In the genomic region with DNA sequence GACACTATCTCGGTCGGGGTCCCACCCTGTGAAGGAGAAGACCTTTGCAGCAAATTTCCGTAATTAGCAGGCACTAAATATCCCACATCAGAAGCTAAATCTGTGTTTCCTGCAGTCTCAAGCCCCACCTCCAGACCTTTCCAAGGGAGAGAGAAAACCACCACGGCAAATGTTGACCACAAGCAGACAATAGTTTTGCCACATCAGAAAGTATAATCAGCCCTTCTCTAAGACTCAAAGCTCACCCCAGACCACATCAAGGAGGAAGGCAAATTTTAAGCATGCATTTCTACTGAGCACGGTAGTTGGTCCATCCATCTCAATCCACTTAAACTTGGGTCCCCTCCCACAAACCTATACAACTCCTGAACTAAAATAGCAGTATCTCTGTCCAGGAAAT, we compare ENCODE assay signal across 24 cellular contexts.
DNase-seq lines count a peak whose midpoint lies in the region; ATAC-seq, FAIRE-seq and TF ChIP-seq lines count a peak whose summit lies in the region.
"Had no signal": no experiment of that assay in that cellular context is flagged by ENCODE, and none has a peak within 500 bp of the region (broad histone marks: within the 10 kb centered on the region; RNA-seq: fewer than 3 reads in every experiment).

No MANE protein-coding gene starts in this region.

- H3K9me3 ChIP-seq in DND-41 (ENCODE audit: insufficient read depth, low read length, severe bottlenecking) (peaks cover 10% of the 10 kb centered on the region), astrocyte (ENCODE audit: insufficient read depth, low read depth, low read length) (no peaks in the 10 kb centered on the region), tibial artery (peaks cover 0 to 10% (median 4%) of the 10 kb centered on the region in 3 donors)
- H3K9me3 ChIP-seq: breast epithelium, neutrophil had no signal

- H3K9ac ChIP-seq in DND-41 (ENCODE audit: low read depth, low read length) (no peak overlapping the region), astrocyte (ENCODE audit: low read length) (peak overlapping the region; percentile 51)

- no peaks in the 10 kb centered on the region for H4K20me1 ChIP-seq in DND-41 (ENCODE audit: insufficient read depth, low read length)
- no peaks in the 10 kb centered on the region for H4K20me1 ChIP-seq in astrocyte (ENCODE audit: insufficient read depth, low read length)

- H3K79me2 ChIP-seq in DND-41 (ENCODE audit: insufficient read depth, low read length): no peaks in the 10 kb centered on the region
- H3K79me2 ChIP-seq in astrocyte (ENCODE audit: insufficient read depth, low read length): no peaks in the 10 kb centered on the region

- no peak for TF ChIP-seq CTCF in DND-41 (IDR thresholded peaks at IDR 0.05; ENCODE audit: borderline replicate concordance, extremely low read depth, low read length, poor library complexity, severe bottlenecking)
- TF ChIP-seq CTCF in astrocyte (IDR thresholded peaks at IDR 0.05; ENCODE audit: insufficient read depth, low read depth, low read length): no peak
- no peak for TF ChIP-seq CTCF in tibial artery (IDR thresholded peaks at IDR 0.05)

- no peak overlapping the region for H3K4me3 Mint-ChIP-seq in astrocyte (ENCODE audit: unreplicated experiment)
- no peak overlapping the region for H3K4me3 Mint-ChIP-seq in activated naive CD8-positive, alpha-beta T cell treated with anti-CD3 and anti-CD28 coated beads, Interleukin-2, amount 50 U/mL, for 24 hours
- H3K4me3 Mint-ChIP-seq: activated CD4-positive, alpha-beta T cell treated with anti-CD3 and anti-CD28 coated beads, Interleukin-2, amount 10 ng/mL, durations not matched to agents 7 days and 5 days; activated naive CD8-positive, alpha-beta T cell treated with anti-CD3 and anti-CD28 coated beads, Interleukin-2, amount 10 ng/mL, durations not matched to agents 7 days and 5 days had no signal

- H3K36me3 Mint-ChIP-seq in astrocyte (ENCODE audit: low read depth, unreplicated experiment): no peaks in the 10 kb centered on the region
- no peaks in the 10 kb centered on the region for H3K36me3 Mint-ChIP-seq in activated naive CD8-positive, alpha-beta T cell treated with anti-CD3 and anti-CD28 coated beads, Interleukin-2, amount 50 U/mL, for 24 hours (ENCODE audit: low read depth)
- H3K36me3 Mint-ChIP-seq: activated naive CD8-positive, alpha-beta T cell treated with anti-CD3 and anti-CD28 coated beads, Interleukin-2, amount 10 ng/mL, durations not matched to agents 7 days and 5 days had no signal

- H3K27me3 ChIP-seq in DND-41 (ENCODE audit: insufficient read depth, low read length, poor library complexity) (no peaks in the 10 kb centered on the region), astrocyte (ENCODE audit: insufficient read depth, low read length) (no peaks in the 10 kb centered on the region), tibial artery (no peaks in the 10 kb centered on the region)
- H3K27me3 ChIP-seq: breast epithelium, heart right ventricle, neutrophil, suprapubic skin had no signal

- H3K27ac ChIP-seq in DND-41 (ENCODE audit: low read length): no peak overlapping the region
- peak overlapping the region; percentile 72 for H3K27ac ChIP-seq in astrocyte (ENCODE audit: low read depth, low read length)
- H3K27ac ChIP-seq in tibial artery: no peak overlapping the region
- H3K27ac ChIP-seq: breast epithelium, heart right ventricle, lower lobe of right lung, neutrophil, suprapubic skin had no signal

- H3K4me1 ChIP-seq in DND-41 (ENCODE audit: insufficient read depth, low read length) (no peaks in the 10 kb centered on the region), astrocyte (ENCODE audit: insufficient read depth, low read length) (peaks cover 23% of the 10 kb centered on the region), tibial artery (peaks cover 0 to 20% (median 0%) of the 10 kb centered on the region in 4 donors)
- H3K4me1 ChIP-seq: breast epithelium, heart right ventricle, lower lobe of right lung, suprapubic skin had no signal

- ATAC-seq in DND-41 (ENCODE audit: insufficient read depth, low read depth): peak; percentile 95
- no peak for ATAC-seq in activated naive CD8-positive, alpha-beta T cell treated with anti-CD3 and anti-CD28 coated beads, Interleukin-2, amount 50 U/mL, for 24 hours
- ATAC-seq: GM12878, heart right ventricle, lower lobe of right lung had no signal

- peak; percentile 47 for FAIRE-seq in astrocyte (lab: Jason Lieb, UNC)
- FAIRE-seq: endothelial cell of umbilical vein, GM12878 had no signal

- H3K27ac Mint-ChIP-seq in astrocyte (ENCODE audit: unreplicated experiment): peak overlapping the region; percentile 86
- H3K27ac Mint-ChIP-seq in activated naive CD8-positive, alpha-beta T cell treated with anti-CD3 and anti-CD28 coated beads, Interleukin-2, amount 50 U/mL, for 24 hours: no peak overlapping the region
- H3K27ac Mint-ChIP-seq: activated CD4-positive, alpha-beta T cell treated with anti-CD3 and anti-CD28 coated beads, Interleukin-2, amount 10 ng/mL, durations not matched to agents 7 days and 5 days; activated naive CD8-positive, alpha-beta T cell treated with anti-CD3 and anti-CD28 coated beads, Interleukin-2, amount 10 ng/mL, durations not matched to agents 7 days and 5 days had no signal

- DNase-seq in DND-41: peak; percentile 76
- DNase-seq in M059J (ENCODE audit: low read depth): peak; percentile 87
- DNase-seq in astrocyte (ENCODE audit: low read depth): peak; percentile 98
- peak; percentile 55 for DNase-seq in non-pigmented ciliary epithelial cell (ENCODE audit: low read depth)
- DNase-seq in activated naive CD8-positive, alpha-beta T cell treated with anti-CD3 and anti-CD28 coated beads, Interleukin-2, amount 50 U/mL, for 24 hours: no peak
- DNase-seq in GM03348 (ENCODE audit: low spot score): no peak
- no peak for DNase-seq in HK-2 (ENCODE audit: unreplicated experiment)
- no peak for DNase-seq in tibial artery
- DNase-seq: ACHN; activated CD4-positive, alpha-beta T cell treated with anti-CD3 and anti-CD28 coated beads, Interleukin-2, amount 10 ng/mL, durations not matched to agents 7 days and 5 days; activated CD8-positive, alpha-beta memory T cell treated with anti-CD3 and anti-CD28 coated beads, Interleukin-2, amount 50 U/mL, for 4 hours; activated naive CD8-positive, alpha-beta T cell treated with anti-CD3 and anti-CD28 coated beads, Interleukin-2, amount 10 ng/mL, durations not matched to agents 7 days and 5 days; cortex of kidney; GF-D8; heart right ventricle; lower lobe of right lung; NCI-H1417; NCI-H524 treated with DMSO at 0.1 percent for 48 hours; retina had no signal

- H3K4me1 Mint-ChIP-seq in astrocyte (ENCODE audit: low read depth, unreplicated experiment): peaks cover 45% of the 10 kb centered on the region
- H3K4me1 Mint-ChIP-seq in activated naive CD8-positive, alpha-beta T cell treated with anti-CD3 and anti-CD28 coated beads, Interleukin-2, amount 50 U/mL, for 24 hours: no peaks in the 10 kb centered on the region
- H3K4me1 Mint-ChIP-seq: activated CD4-positive, alpha-beta T cell treated with anti-CD3 and anti-CD28 coated beads, Interleukin-2, amount 10 ng/mL, durations not matched to agents 7 days and 5 days; activated naive CD8-positive, alpha-beta T cell treated with anti-CD3 and anti-CD28 coated beads, Interleukin-2, amount 10 ng/mL, durations not matched to agents 7 days and 5 days had no signal

- H2AFZ ChIP-seq in DND-41 (ENCODE audit: low read depth, low read length) (no peak overlapping the region), astrocyte (ENCODE audit: low read depth, low read length) (no peak overlapping the region)

- intact Hi-C loops in tibial artery (cut with DNase I; ENCODE audit: low total_unique reads): no loop called here

- H3K27me3 Mint-ChIP-seq in astrocyte (ENCODE audit: low read depth, unreplicated experiment): no peaks in the 10 kb centered on the region
- H3K27me3 Mint-ChIP-seq in activated naive CD8-positive, alpha-beta T cell treated with anti-CD3 and anti-CD28 coated beads, Interleukin-2, amount 50 U/mL, for 24 hours: no peaks in the 10 kb centered on the region
- H3K27me3 Mint-ChIP-seq: activated CD4-positive, alpha-beta T cell treated with anti-CD3 and anti-CD28 coated beads, Interleukin-2, amount 10 ng/mL, durations not matched to agents 7 days and 5 days; activated naive CD8-positive, alpha-beta T cell treated with anti-CD3 and anti-CD28 coated beads, Interleukin-2, amount 10 ng/mL, durations not matched to agents 7 days and 5 days had no signal

- no peak overlapping the region for H3K4me3 ChIP-seq in DND-41 (ENCODE audit: low read depth in 1 of 2, low read length in 2 of 2)
- H3K4me3 ChIP-seq in astrocyte (ENCODE audit: insufficient read depth, low read depth, low read length): peak overlapping the region; percentile 13
- no peak overlapping the region for H3K4me3 ChIP-seq in tibial artery
- H3K4me3 ChIP-seq: breast epithelium, GM12878, heart right ventricle, lower lobe of right lung, suprapubic skin had no signal

- H3K4me2 ChIP-seq in DND-41 (ENCODE audit: insufficient read depth, low read length) (no peak overlapping the region), astrocyte (ENCODE audit: low read length) (peak overlapping the region; percentile 56)

- H3K36me3 ChIP-seq in DND-41 (ENCODE audit: insufficient read depth, low read length) (no peaks in the 10 kb centered on the region), astrocyte (ENCODE audit: insufficient read depth, low read length) (no peaks in the 10 kb centered on the region), tibial artery (no peaks in the 10 kb centered on the region)
- H3K36me3 ChIP-seq: breast epithelium, heart right ventricle, lower lobe of right lung, neutrophil, suprapubic skin had no signal

- peaks cover 6% of the 10 kb centered on the region for H3K9me3 Mint-ChIP-seq in astrocyte (ENCODE audit: unreplicated experiment)
- H3K9me3 Mint-ChIP-seq in activated naive CD8-positive, alpha-beta T cell treated with anti-CD3 and anti-CD28 coated beads, Interleukin-2, amount 50 U/mL, for 24 hours: peaks cover 18% of the 10 kb centered on the region

Comparison
In these comparisons a context has a peak if more than half of its experiments do, and no peak if none do; other contexts are left out.
1. DNase-seq: peak in DND-41 (single experiment), M059J (single experiment), astrocyte (single experiment) and non-pigmented ciliary epithelial cell (single experiment); none in activated naive CD8-positive, alpha-beta T cell treated with anti-CD3 and anti-CD28 coated beads, Interleukin-2, amount 50 U/mL, for 24 hours (single experiment), GM03348 (single experiment), HK-2 (single experiment) and tibial artery (0 of 2).